In genomic region chr14:79598339-79598738, GRCh38 we compare ENCODE assay signal across 1 cellular context.
A peak's percentile ranks its signal among the peaks of the same experiment; 100 is the strongest.
TF ChIP-seq lines count a peak whose summit lies in the region.

No MANE protein-coding gene starts in this region.

TF ChIP-seq in IMR-90, 13 proteins besides CTCF, POLR2A, EP300 and RAD21:
- TF ChIP-seq CEBPB (IDR thresholded peaks at IDR 0.05; ENCODE audit: low read depth, low read length) (peak; percentile 75), NFE2L2 (IDR thresholded peaks at IDR 0.05; ENCODE audit: low read depth, low read length) (no peak)
